In the genomic region with DNA sequence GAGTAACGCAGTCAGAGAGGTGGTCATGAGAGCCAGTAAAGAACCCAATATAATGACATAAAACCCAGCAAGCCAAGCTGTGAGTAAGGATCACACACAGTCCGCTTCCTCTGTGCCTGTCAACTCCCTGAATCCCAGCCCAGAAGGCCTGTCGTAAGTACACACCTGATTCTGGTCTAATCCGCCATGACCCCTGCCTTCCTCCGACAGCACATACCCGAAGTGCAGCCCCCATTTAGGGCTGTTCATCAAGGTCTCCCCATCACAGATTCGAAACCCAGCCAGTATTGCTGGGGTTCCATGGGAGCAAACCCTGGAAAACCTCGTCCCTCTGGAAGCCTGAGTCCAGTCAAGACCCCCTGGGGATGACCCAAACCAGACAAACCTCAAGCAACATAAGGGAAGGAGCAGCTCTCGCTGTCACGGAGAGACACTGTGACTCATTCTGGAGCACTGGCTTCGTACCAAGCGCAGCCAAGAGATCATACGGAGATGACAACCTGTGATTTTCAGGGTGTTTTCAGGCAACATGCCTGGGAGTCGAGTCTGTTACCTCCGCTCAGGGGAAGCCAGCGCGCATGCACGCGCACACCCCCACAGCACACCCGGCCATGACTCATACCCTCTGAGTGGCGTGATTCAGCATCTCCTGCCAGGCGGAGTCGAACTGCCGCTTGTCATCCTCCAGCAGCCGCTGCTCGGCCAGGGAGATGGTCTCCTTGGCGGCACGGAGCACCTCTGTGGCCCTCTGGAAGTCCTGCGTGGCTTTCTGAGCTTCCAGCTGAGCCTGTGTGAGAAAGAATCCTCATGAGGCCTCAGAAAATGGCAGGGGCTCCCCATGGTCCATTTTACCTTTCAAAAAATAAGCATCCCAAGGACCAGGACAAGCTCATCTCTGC, we compare ENCODE assay signal across 9 cellular contexts.
DNase-seq lines count a peak whose midpoint lies in the region; ATAC-seq, FAIRE-seq and TF ChIP-seq lines count a peak whose summit lies in the region.
"Had no signal": no experiment of that assay in that cellular context is flagged by ENCODE, and none has a peak within 500 bp of the region (broad histone marks: within the 10 kb centered on the region; RNA-seq: fewer than 3 reads in every experiment).

No MANE protein-coding gene starts in this region.

- no peak for TF ChIP-seq POLR2A in testis (IDR thresholded peaks at IDR 0.05)

- H3K4me1 ChIP-seq in RWPE2 (ENCODE audit: insufficient read depth, poor library complexity, severe bottlenecking) (peaks cover 4% of the 10 kb centered on the region), foreskin keratinocyte (peaks cover 6% of the 10 kb centered on the region), pancreas (peaks cover 0 to 4% (median 0%) of the 10 kb centered on the region in 3 donors), testis (peaks cover 34% of the 10 kb centered on the region)

- WGBS in pancreas, 2 donors, result 84 to 90% methylated on average over 29 of the region's 29 CpGs
- WGBS in testis, 2 donors, result 83 to 87% methylated on average over 12 to 29 of the region's 29 CpGs

- CTCF ChIA-PET in GM10248 (lab: Yijun Ruan, JAX), result interaction anchor here (0.8 to 10.4 kb wide), 27 partner anchors 12 to 342 kb away, joined by 3 to 203 read pairs (median 14); a partner anchor contains a TSS

- peak; percentile 48 for ATAC-seq in HG02938 (IDR thresholded peaks at IDR 0.05; ENCODE audit: unreplicated experiment)
- peak; percentile 70 for ATAC-seq in RWPE2 (ENCODE audit: low read depth)
- peak; percentile 94 for ATAC-seq in foreskin keratinocyte
- ATAC-seq in pancreas, result peak in 3 of 4 donors; percentile 38 to 64 (median 51)

- intact Hi-C loops in pancreas (cut with DNase I), result loop anchor here in 2 of 3 donors (2.0 to 10.0 kb wide), 4 partner anchors 63 to 285 kb away; a partner anchor contains a TSS
- intact Hi-C loops in testis (cut with DNase I; ENCODE audit: low total_unique reads), result loop anchor here (5.0 to 10.0 kb wide), 2 partner anchors 63 to 105 kb away; a partner anchor contains a TSS

- H3K27ac ChIP-seq in RWPE2 (ENCODE audit: poor library complexity, severe bottlenecking) (peak overlapping the region; percentile 21), foreskin keratinocyte (peak overlapping the region; percentile 64), pancreas (no peak overlapping the region), testis (peak overlapping the region; percentile 52 to 69)

- POLR2A ChIA-PET in GM10248 (lab: Yijun Ruan, JAX), result interaction anchor here (1.5 kb wide), 1 partner anchor 136 kb away, joined by 5 read pairs; no protein-coding TSS in a partner anchor

- H3K36me3 ChIP-seq in RWPE2 (ENCODE audit: low read depth) (no peaks in the 10 kb centered on the region), pancreas (no peaks in the 10 kb centered on the region), testis (ENCODE audit: low read depth, missing control alignments) (no peaks in the 10 kb centered on the region)

- DNase-seq in GM10248 (ENCODE audit: extremely low spot score), result peak; percentile 89
- DNase-seq in RWPE2 (ENCODE audit: low spot score), result peak; percentile 90
- DNase-seq in activated gamma-delta T cell treated with Interleukin-2 at 50 U/mL for 16 hours, result peak; percentile 86
- DNase-seq in foreskin keratinocyte, result peak; percentile 89 to 95
- peak in 2 of 6 donors; percentile 17 to 54 for DNase-seq in pancreas
- peak; percentile 49 for DNase-seq in testis
- no peak for DNase-seq in SKM-1 treated with dmso at 0.1 percent for 144 hours (lab: John Stamatoyannopoulos, UW; ENCODE audit: unreplicated experiment)

- H3K27me3 ChIP-seq in RWPE2 (ENCODE audit: insufficient read depth, poor library complexity, severe bottlenecking), result no peaks in the 10 kb centered on the region
- no peaks in the 10 kb centered on the region for H3K27me3 ChIP-seq in foreskin keratinocyte
- no peaks in the 10 kb centered on the region for H3K27me3 ChIP-seq in pancreas
- H3K27me3 ChIP-seq in testis, result no peaks in the 10 kb centered on the region

- H3K4me3 ChIP-seq in RWPE2 (ENCODE audit: severe bottlenecking) (no peak overlapping the region), pancreas (no peak overlapping the region), testis (no peak overlapping the region)

- no peaks in the 10 kb centered on the region for H3K9me3 ChIP-seq in RWPE2 (ENCODE audit: severe bottlenecking)
- H3K9me3 ChIP-seq in pancreas, result no peaks in the 10 kb centered on the region
- no peaks in the 10 kb centered on the region for H3K9me3 ChIP-seq in testis

- no peak for TF ChIP-seq CTCF in GM10248 (IDR thresholded peaks at IDR 0.05; ENCODE audit: control extremely low read depth, extremely low read depth, low read depth, missing control alignments)
- no peak for TF ChIP-seq CTCF in RWPE2 (IDR thresholded peaks at IDR 0.05; ENCODE audit: poor library complexity, severe bottlenecking)
- peak; percentile 30 for TF ChIP-seq CTCF in foreskin keratinocyte (conservative IDR thresholded peaks at IDR 0.05)
- TF ChIP-seq CTCF in pancreas (IDR thresholded peaks at IDR 0.05), result no peak
- no peak for TF ChIP-seq CTCF in testis (IDR thresholded peaks at IDR 0.05)

- no peak for FAIRE-seq in pancreas (lab: Jason Lieb, UNC)
- FAIRE-seq: endometrium had no signal

Comparison
In these comparisons a context has a peak if more than half of its experiments do, and no peak if none do; other contexts are left out.
1. H3K27ac ChIP-seq: peak in RWPE2 (single experiment), foreskin keratinocyte (single experiment) and testis (2 of 2); none in pancreas (0 of 4).
2. Peak in every context shown above with its lines, with median percentiles within 50 percentile points of each other: ATAC-seq.